8 cellular contexts compared by ENCODE assay signal in the genomic region with DNA sequence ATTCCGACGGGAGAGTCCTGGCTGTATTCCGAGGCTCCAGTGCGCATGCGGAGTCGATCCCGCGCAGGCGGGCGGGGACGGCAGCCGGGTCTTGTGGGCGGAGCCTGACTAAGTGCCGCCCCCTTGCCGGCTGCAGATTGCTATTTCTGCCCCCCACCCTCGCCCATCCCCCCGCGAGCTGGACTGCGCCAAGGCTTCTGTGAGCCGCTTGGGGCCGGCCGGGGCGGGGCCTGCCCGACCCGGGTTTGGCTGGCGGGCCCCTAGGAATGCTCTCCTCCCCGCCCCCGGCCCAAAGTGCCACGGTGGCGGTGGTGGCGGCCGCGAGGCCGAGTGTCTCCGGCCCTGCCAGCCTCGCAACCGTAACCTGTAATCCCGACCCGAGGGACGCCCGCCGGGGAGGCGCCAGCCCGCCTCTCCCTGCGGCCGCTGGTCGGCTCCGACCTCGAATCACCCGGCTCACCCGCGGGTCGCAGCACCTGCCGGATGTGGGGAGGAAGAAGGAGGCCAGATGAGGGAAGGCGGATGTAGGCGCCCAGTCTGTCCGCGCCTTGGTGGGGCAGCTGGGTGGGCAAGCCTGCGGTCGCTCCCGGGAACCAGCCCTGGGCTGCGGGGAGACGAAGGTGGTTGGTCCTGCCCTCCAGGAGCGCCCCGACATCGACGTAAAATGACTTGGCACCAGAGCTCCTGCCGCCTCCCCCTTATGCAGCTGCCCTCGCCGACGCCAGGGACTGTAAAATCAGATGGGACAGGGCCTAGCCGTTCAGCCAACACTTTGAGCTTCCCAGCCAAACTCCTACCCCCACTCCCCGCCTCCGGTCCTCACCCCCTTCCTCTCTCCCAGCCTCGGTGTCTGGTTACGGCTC. TPM values are rescaled to one million over a fixed set of nuclear protein-coding genes. Genes with fewer than 3 reads are reported as not detected.
DNase-seq lines count a peak whose midpoint lies in the region; ATAC-seq and TF ChIP-seq lines count a peak whose summit lies in the region.

No MANE protein-coding gene starts in this region.

- intact Hi-C loops in cardiac septum (cut with DNase I) = loop anchor here (5.0 kb wide), 1 partner anchor 64 kb away; a partner anchor contains a TSS
- intact Hi-C loops in posterior cingulate gyrus (cut with DNase I) = loop anchor here (2.0 kb wide), 1 partner anchor 20 kb away; no protein-coding TSS in a partner anchor

- 2% methylated on average over 76 of the region's 76 CpGs for WGBS in urinary bladder

- POLR2A ChIA-PET in activated naive CD8-positive, alpha-beta T cell treated with anti-CD3 and anti-CD28 coated beads, Interleukin-2, amount 10 ng/mL, durations not matched to agents 7 days and 5 days (lab: Charles Lee) = interaction anchor here (0.6 to 2.0 kb wide), 6 partner anchors 10 to 1210 kb away, joined by 3 to 11 read pairs (median 4); no protein-coding TSS in a partner anchor

- H3K27ac ChIP-seq in urinary bladder (ENCODE audit: low read depth) = peak overlapping the region; percentile 96

- H3K27me3 Mint-ChIP-seq in activated naive CD8-positive, alpha-beta T cell treated with anti-CD3 and anti-CD28 coated beads, Interleukin-2, amount 10 ng/mL, durations not matched to agents 7 days and 5 days = peaks cover 36% of the 10 kb centered on the region

- no peaks in the 10 kb centered on the region for H3K9me3 Mint-ChIP-seq in activated naive CD8-positive, alpha-beta T cell treated with anti-CD3 and anti-CD28 coated beads, Interleukin-2, amount 10 ng/mL, durations not matched to agents 7 days and 5 days

- H3K27ac Mint-ChIP-seq in activated naive CD8-positive, alpha-beta T cell treated with anti-CD3 and anti-CD28 coated beads, Interleukin-2, amount 10 ng/mL, durations not matched to agents 7 days and 5 days = peak overlapping the region; percentile 82

- TF ChIP-seq CTCF in LNCaP clone FGC (IDR thresholded peaks at IDR 0.05; ENCODE audit: control insufficient read depth, extremely low read depth, insufficient read depth) = no peak

- H3K36me3 ChIP-seq in urinary bladder (ENCODE audit: insufficient read depth) = no peaks in the 10 kb centered on the region

- H3K4me1 ChIP-seq in urinary bladder (ENCODE audit: insufficient read depth) = no peaks in the 10 kb centered on the region

- peak; percentile 73 for ATAC-seq in activated naive CD8-positive, alpha-beta T cell treated with anti-CD3 and anti-CD28 coated beads, Interleukin-2, amount 10 ng/mL, durations not matched to agents 7 days and 5 days (ENCODE audit: low read depth)

- peaks cover 13% of the 10 kb centered on the region for H3K36me3 Mint-ChIP-seq in activated naive CD8-positive, alpha-beta T cell treated with anti-CD3 and anti-CD28 coated beads, Interleukin-2, amount 10 ng/mL, durations not matched to agents 7 days and 5 days

- DNase-seq in GM03348 (ENCODE audit: low spot score) (peak; percentile 99), GOT3 (lab: John Stamatoyannopoulos, UW) (peak; percentile 93), LNCaP clone FGC (ENCODE audit: low read depth) (no peak), SHP77 (lab: John Stamatoyannopoulos, UW) (peak; percentile 90 to 91), cardiac septum (ENCODE audit: low spot score) (peak; percentile 98), posterior cingulate gyrus (peak; percentile 82 to 98 (median 88))
- peak; percentile 97 for DNase-seq in activated naive CD8-positive, alpha-beta T cell treated with anti-CD3 and anti-CD28 coated beads, Interleukin-2, amount 10 ng/mL, durations not matched to agents 7 days and 5 days

- peak overlapping the region; percentile 93 for H3K4me3 Mint-ChIP-seq in activated naive CD8-positive, alpha-beta T cell treated with anti-CD3 and anti-CD28 coated beads, Interleukin-2, amount 10 ng/mL, durations not matched to agents 7 days and 5 days

- peak overlapping the region; percentile 78 for H3K4me3 ChIP-seq in LNCaP clone FGC (ENCODE audit: low read depth, low read length)
- H3K4me3 ChIP-seq in urinary bladder (ENCODE audit: low read depth, low read length) = peak overlapping the region; percentile 66

- peaks cover 39% of the 10 kb centered on the region for H3K4me1 Mint-ChIP-seq in activated naive CD8-positive, alpha-beta T cell treated with anti-CD3 and anti-CD28 coated beads, Interleukin-2, amount 10 ng/mL, durations not matched to agents 7 days and 5 days

RNA-seq across cellular contexts. Expression of a gene that starts 0.6 kb away (rescaled TPM):
- total RNA-seq in activated naive CD8-positive, alpha-beta T cell treated with anti-CD3 and anti-CD28 coated beads, Interleukin-2, amount 10 ng/mL, durations not matched to agents 7 days and 5 days = not detected
- total RNA-seq in cardiac septum = 12.1 TPM
- 27.0 TPM for total RNA-seq in urinary bladder
- polyA plus RNA-seq in urinary bladder = 5.9 TPM

RNA-seq across cellular contexts. Expression of a gene that starts 30.1 kb away (rescaled TPM):
- total RNA-seq in activated naive CD8-positive, alpha-beta T cell treated with anti-CD3 and anti-CD28 coated beads, Interleukin-2, amount 10 ng/mL, durations not matched to agents 7 days and 5 days = 10 to 100 TPM; 66.1 to 68.6 TPM
- total RNA-seq in cardiac septum (30.8 TPM), urinary bladder (29.9 TPM)
- polyA plus RNA-seq in urinary bladder = 34.7 TPM

RNA-seq across cellular contexts. Expression of a gene that starts 30.3 kb away (rescaled TPM):
- 1 to 10 TPM; 1.1 to 1.4 TPM for total RNA-seq in activated naive CD8-positive, alpha-beta T cell treated with anti-CD3 and anti-CD28 coated beads, Interleukin-2, amount 10 ng/mL, durations not matched to agents 7 days and 5 days
- total RNA-seq in cardiac septum = 0.40 TPM
- 0.21 TPM for total RNA-seq in urinary bladder
- 0.46 TPM for polyA plus RNA-seq in urinary bladder
